In genomic region chr6:132063204-132063603, GRCh38 we compare ENCODE assay signal across 18 cellular contexts.
DNase-seq lines count a peak whose midpoint lies in the region; ATAC-seq, FAIRE-seq and TF ChIP-seq lines count a peak whose summit lies in the region.
"Had no signal": no experiment of that assay in that cellular context is flagged by ENCODE, and none has a peak within 500 bp of the region (broad histone marks: within the 10 kb centered on the region; RNA-seq: fewer than 3 reads in every experiment).

No MANE protein-coding gene starts in this region.

- dilution Hi-C loops in mammary epithelial cell (cut with HindIII; ENCODE audit: low sequenced_read_pairs) = no loop called here

- H2AFZ ChIP-seq in mammary epithelial cell (ENCODE audit: low read depth, low read length) (peak overlapping the region; percentile 2), HepG2 (ENCODE audit: low read length) (no peak overlapping the region)
- H2AFZ ChIP-seq: PC-9 had no signal

- H3K4me2 ChIP-seq in mammary epithelial cell (ENCODE audit: insufficient read depth, low read depth, low read length) = peak overlapping the region; percentile 32
- H3K4me2 ChIP-seq in HepG2 (ENCODE audit: low read depth, low read length) = no peak overlapping the region
- H3K4me2 ChIP-seq: PC-9 had no signal

- H3K4me3 Mint-ChIP-seq in chondrocyte (ENCODE audit: unreplicated experiment) = peak overlapping the region; percentile 8
- H3K4me3 Mint-ChIP-seq: CD4-positive, CD25-positive, alpha-beta regulatory T cell; naive B cell had no signal

- H3K27me3 Mint-ChIP-seq in chondrocyte (ENCODE audit: low read depth) = no peaks in the 10 kb centered on the region
- H3K27me3 Mint-ChIP-seq: CD4-positive, CD25-positive, alpha-beta regulatory T cell; naive B cell had no signal

- no peak for FAIRE-seq in HepG2 (lab: Jason Lieb, UNC)

- no peak for TF ChIP-seq RAD21 in HepG2 (CRISPR knock-in tag; IDR thresholded peaks at IDR 0.05)

- H3K27ac ChIP-seq in mammary epithelial cell (ENCODE audit: insufficient read depth, low read depth, low read length) (peak overlapping the region; percentile 8), breast epithelium (no peak overlapping the region), HepG2 (ENCODE audit: extremely low read length, insufficient read depth, low read length) (no peak overlapping the region), testis (peak overlapping the region; percentile 35 to 64)
- H3K27ac ChIP-seq: 22Rv1, PC-9 had no signal

- 82% methylated on average over 5 of the region's 5 CpGs for WGBS in mammary epithelial cell (ENCODE audit: low coverage, missing lambda C conversion rate)
- WGBS in HepG2 (ENCODE audit: low lambda C conversion rate) = 87% methylated on average over 5 of the region's 5 CpGs
- 43 to 60% methylated on average over 5 of the region's 5 CpGs for WGBS in testis, 2 donors
- 78 to 79% methylated on average over 5 of the region's 5 CpGs for WGBS in lower leg skin, 2 donors

- intact Hi-C loops in mammary epithelial cell (cut with micrococcal nuclease) = loop anchor here (5.0 kb wide), 1 partner anchor 111 kb away; the partner anchor contains the start of gene CCN2
- intact Hi-C loops in breast epithelium (cut with DNase I; ENCODE audit: low total_unique reads) = no loop called here
- intact Hi-C loops in HepG2 (cut with micrococcal nuclease; ENCODE audit: unreplicated experiment) = loop anchor here (5.0 kb wide), 1 partner anchor 111 kb away; the partner anchor contains the start of gene CCN2
- intact Hi-C loops in testis (cut with DNase I; ENCODE audit: low total_unique reads) = no loop called here
- intact Hi-C loops in lower leg skin (cut with DNase I; ENCODE audit: low total_unique reads) = no loop called here

- no peaks in the 10 kb centered on the region for H3K79me2 ChIP-seq in mammary epithelial cell (ENCODE audit: insufficient read depth, low read length)
- no peaks in the 10 kb centered on the region for H3K79me2 ChIP-seq in HepG2 (ENCODE audit: insufficient read depth, low read length)

- BruUV-seq in mammary epithelial cell (replicated peaks; lab: Mats Ljungman, UMichigan) = no TSS peak
- no TSS peak for BruUV-seq in HepG2 (replicated peaks; lab: Mats Ljungman, UMichigan)

- H3K9ac ChIP-seq in mammary epithelial cell (ENCODE audit: insufficient read depth, low read length) = no peak overlapping the region
- H3K9ac ChIP-seq in HepG2 (ENCODE audit: insufficient read depth, low read depth, low read length) = no peak overlapping the region

- CTCF ChIA-PET in mammary epithelial cell (lab: Charles Lee; ENCODE audit: low non-redundant PET) (no interaction called here), HepG2 (lab: Yijun Ruan, JAX; ENCODE audit: low intra/inter-chr PET ratio, low total read pairs) (no interaction called here)

- TF ChIP-seq EP300 in HepG2 (IDR thresholded peaks at IDR 0.05; ENCODE audit: low read depth in 2 of 2, low read length in 2 of 2) = no peak
- TF ChIP-seq EP300 in HepG2 (CRISPR knock-in tag; IDR thresholded peaks at IDR 0.05; ENCODE audit: borderline replicate concordance) = no peak

- TF ChIP-seq CTCF in mammary epithelial cell (conservative IDR thresholded peaks at IDR 0.05 in 1 of 2, IDR thresholded peaks at IDR 0.05 in 1 of 2; ENCODE audit: extremely low read depth in 1 of 2, insufficient read depth in 1 of 2, low read depth in 1 of 2, low read length in 2 of 2) (no peak), breast epithelium (IDR thresholded peaks at IDR 0.05) (no peak), chondrocyte (IDR thresholded peaks at IDR 0.05) (no peak), HepG2 (CRISPR knock-in tag; IDR thresholded peaks at IDR 0.05) (no peak), testis (IDR thresholded peaks at IDR 0.05) (no peak), lower leg skin (IDR thresholded peaks at IDR 0.05) (no peak)

- TF ChIP-seq POLR2A in breast epithelium (IDR thresholded peaks at IDR 0.05) (no peak), HepG2 (IDR thresholded peaks at IDR 0.05; ENCODE audit: insufficient read depth in 1 of 2, low read depth in 2 of 2, low read length in 2 of 2) (no peak), testis (IDR thresholded peaks at IDR 0.05) (no peak), lower leg skin (IDR thresholded peaks at IDR 0.05) (no peak)

- H3K27ac Mint-ChIP-seq in chondrocyte (ENCODE audit: unreplicated experiment) = peak overlapping the region; percentile 78
- H3K27ac Mint-ChIP-seq: activated T-helper 2 cell treated with anti-CD3 and anti-CD28 coated beads, Interferon-gamma antibody, Interleukin-2, Interleukin-4, amounts not matched to agents 10 μg/mL and 5 μg/mL and 100 μg/mL, durations not matched to agents 14 hours and 24 hours and 36 hours; CD4-positive, CD25-positive, alpha-beta regulatory T cell had no signal

- H3K36me3 Mint-ChIP-seq in chondrocyte (ENCODE audit: low read depth) = peaks cover 4% of the 10 kb centered on the region
- H3K36me3 Mint-ChIP-seq: CD4-positive, CD25-positive, alpha-beta regulatory T cell; naive B cell had no signal

- H3K9me3 ChIP-seq in mammary epithelial cell (replicated peaks; ENCODE audit: insufficient read depth, low read length) (no peaks in the 10 kb centered on the region), breast epithelium (no peaks in the 10 kb centered on the region), HepG2 (ENCODE audit: low read length) (no peaks in the 10 kb centered on the region), testis (no peaks in the 10 kb centered on the region)

- peaks cover 29% of the 10 kb centered on the region for H3K4me1 ChIP-seq in mammary epithelial cell (ENCODE audit: insufficient read depth, low read length)
- no peaks in the 10 kb centered on the region for H3K4me1 ChIP-seq in breast epithelium
- peaks cover 20% of the 10 kb centered on the region for H3K4me1 ChIP-seq in HepG2 (ENCODE audit: insufficient read depth, low read length)
- peaks cover 21% of the 10 kb centered on the region for H3K4me1 ChIP-seq in testis

- no peaks in the 10 kb centered on the region for H3K27me3 ChIP-seq in mammary epithelial cell (ENCODE audit: insufficient read depth, low read length)
- H3K27me3 ChIP-seq in breast epithelium = no peaks in the 10 kb centered on the region
- H3K27me3 ChIP-seq in HepG2 (ENCODE audit: control insufficient read depth in 1 of 2, insufficient read depth in 2 of 2, low read length in 2 of 2) = no peaks in the 10 kb centered on the region
- no peaks in the 10 kb centered on the region for H3K27me3 ChIP-seq in testis

- ATAC-seq in HepG2 (no peak), HG03571 (IDR thresholded peaks at IDR 0.05; ENCODE audit: unreplicated experiment) (no peak)

- H3K36me3 ChIP-seq in mammary epithelial cell (ENCODE audit: insufficient read depth, low read length) (no peaks in the 10 kb centered on the region), breast epithelium (no peaks in the 10 kb centered on the region), HepG2 (replicated peaks in 1 of 2; ENCODE audit: control insufficient read depth in 1 of 2, insufficient read depth in 2 of 2, low read length in 2 of 2) (no peaks in the 10 kb centered on the region), testis (ENCODE audit: low read depth, missing control alignments) (no peaks in the 10 kb centered on the region)

- POLR2A ChIA-PET in HepG2 (lab: Yijun Ruan, JAX) = interaction anchor here (1.3 kb wide), 1 partner anchor 113 kb away, joined by 4 read pairs; no protein-coding TSS in a partner anchor

- no peak overlapping the region for H3K4me3 ChIP-seq in mammary epithelial cell (replicated peaks in 1 of 3; ENCODE audit: insufficient read depth in 1 of 3, low read depth in 2 of 3, low read length in 3 of 3)
- H3K4me3 ChIP-seq in breast epithelium = no peak overlapping the region
- no peak overlapping the region for H3K4me3 ChIP-seq in HepG2 (replicated peaks in 1 of 3; ENCODE audit: insufficient read depth in 1 of 3, low read depth in 2 of 3, low read length in 3 of 3)
- H3K4me3 ChIP-seq in testis = no peak overlapping the region
- H3K4me3 ChIP-seq in lower leg skin (ENCODE audit: low read depth, poor library complexity, severe bottlenecking) = no peak overlapping the region
- H3K4me3 ChIP-seq: PC-9 had no signal

- peaks cover 55% of the 10 kb centered on the region for H3K4me1 Mint-ChIP-seq in chondrocyte (ENCODE audit: low read depth)
- H3K4me1 Mint-ChIP-seq: CD4-positive, CD25-positive, alpha-beta regulatory T cell had no signal

- in situ Hi-C loops in mammary epithelial cell (cut with MboI; ENCODE audit: low sequenced_read_pairs in 2 of 2) = no loop called here
- in situ Hi-C loops in HepG2 (cut with HindIII; ENCODE audit: extremely low pct_ligation_motif_present, low pct_unique_long_range_greater_than_20kb) = no loop called here

- DNase-seq in mammary epithelial cell (no peak), breast epithelium (ENCODE audit: low spot score in 2 of 2) (no peak), chondrocyte (ENCODE audit: low spot score) (no peak), HepG2 (ENCODE audit: low spot score) (no peak), testis (no peak), T-helper 2 cell (no peak), lower leg skin (ENCODE audit: low spot score in 2 of 2) (no peak)
- DNase-seq: activated CD8-positive, alpha-beta memory T cell treated with anti-CD3 and anti-CD28 coated beads for 24 hours; amygdala; CD4-positive, CD25-positive, alpha-beta regulatory T cell; DMS79 treated with DMSO at 0.1 percent for 48 hours; naive B cell; NCI-H1930; NCI-H524 had no signal

- peaks cover 4% of the 10 kb centered on the region for H3K9me3 Mint-ChIP-seq in chondrocyte (ENCODE audit: low read depth)
- H3K9me3 Mint-ChIP-seq: activated T-helper 2 cell treated with anti-CD3 and anti-CD28 coated beads, Interferon-gamma antibody, Interleukin-2, Interleukin-4, amounts not matched to agents 10 μg/mL and 5 μg/mL and 100 μg/mL, durations not matched to agents 14 hours and 24 hours and 36 hours had no signal

- H4K20me1 ChIP-seq in mammary epithelial cell (ENCODE audit: insufficient read depth, low read length) = no peaks in the 10 kb centered on the region
- no peaks in the 10 kb centered on the region for H4K20me1 ChIP-seq in HepG2 (ENCODE audit: insufficient read depth, low read length)

TF ChIP-seq in HepG2, 621 proteins besides CTCF, POLR2A, EP300 and RAD21:
- TF ChIP-seq ZNF205 (CRISPR knock-in tag; IDR thresholded peaks at IDR 0.05) = no peak
- TF ChIP-seq ATF1 (CRISPR knock-in tag; IDR thresholded peaks at IDR 0.05) = 0 out of 2 replicates have a peak, but pooled peaks have one; percentile 27

Comparison
In these comparisons a context has a peak if more than half of its experiments do, and no peak if none do; other contexts are left out.
1. H3K27ac ChIP-seq: peak in mammary epithelial cell (single experiment) and testis (2 of 2); none in breast epithelium (0 of 2) and HepG2 (single experiment).
2. intact Hi-C loops: an anchor here in mammary epithelial cell (5.0 kb wide) and HepG2 (5.0 kb wide); none called in breast epithelium, testis and lower leg skin.